In genomic region chr19:45103200-45103624, GRCh38 we compare ENCODE assay signal across 9 cellular contexts. TPM values are rescaled to one million over a fixed set of nuclear protein-coding genes. Genes with fewer than 3 reads are reported as not detected.
DNase-seq lines count a peak whose midpoint lies in the region; ATAC-seq and TF ChIP-seq lines count a peak whose summit lies in the region.
"Had no signal": no experiment of that assay in that cellular context is flagged by ENCODE, and none has a peak within 500 bp of the region (broad histone marks: within the 10 kb centered on the region; RNA-seq: fewer than 3 reads in every experiment).

No MANE protein-coding gene starts in this region.

- H3K9me3 Mint-ChIP-seq in activated T-helper 17 cell treated with anti-CD3 and anti-CD28 coated beads, Interleukin-2, amount 50 U/mL, for 72 hours = no peaks in the 10 kb centered on the region

- H3K4me3 Mint-ChIP-seq in activated T-helper 17 cell treated with anti-CD3 and anti-CD28 coated beads, Interleukin-2, amount 50 U/mL, for 72 hours = peak overlapping the region; percentile 65

- H3K27ac Mint-ChIP-seq in activated T-helper 17 cell treated with anti-CD3 and anti-CD28 coated beads, Interleukin-2, amount 50 U/mL, for 72 hours = no peak overlapping the region

- H3K27me3 Mint-ChIP-seq in activated T-helper 17 cell treated with anti-CD3 and anti-CD28 coated beads, Interleukin-2, amount 50 U/mL, for 72 hours = no peaks in the 10 kb centered on the region

- no peaks in the 10 kb centered on the region for H3K36me3 Mint-ChIP-seq in activated T-helper 17 cell treated with anti-CD3 and anti-CD28 coated beads, Interleukin-2, amount 50 U/mL, for 72 hours (ENCODE audit: low read depth)

- H3K27ac ChIP-seq in temporal lobe (ENCODE audit: low read depth, low read length) = peak overlapping the region; percentile 25

- DNase-seq in activated T-cell treated with anti-CD3 and anti-CD28 coated beads, Interleukin-2, amount 50 U/mL, for 1 hour = peak; percentile 49
- DNase-seq in activated T-cell treated with anti-CD3 and anti-CD28 coated beads for 4 hours (no peak), left ventricle myocardium superior (peak; percentile 45), lower leg skin (ENCODE audit: low spot score in 2 of 2) (no peak)

- no peak overlapping the region for H3K4me3 ChIP-seq in lower leg skin (ENCODE audit: low read depth, poor library complexity, severe bottlenecking)

- ATAC-seq in activated T-helper 17 cell treated with anti-CD3 and anti-CD28 coated beads, Interleukin-2, amount 50 U/mL, for 72 hours (replicated peaks) = peak; percentile 86
- peak; percentile 47 for ATAC-seq in left ventricle myocardium superior
- no peak for ATAC-seq in HG02884 (IDR thresholded peaks at IDR 0.05; ENCODE audit: unreplicated experiment)
- no peak for ATAC-seq in HG03378 (IDR thresholded peaks at IDR 0.05; ENCODE audit: unreplicated experiment)

- intact Hi-C loops in left ventricle myocardium superior (cut with micrococcal nuclease) = no loop called here
- intact Hi-C loops in lower leg skin (cut with DNase I; ENCODE audit: low total_unique reads) = no loop called here

- TF ChIP-seq CTCF in lower leg skin (IDR thresholded peaks at IDR 0.05) = no peak

- 48 to 56% methylated on average over 16 to 19 of the region's 19 CpGs for WGBS in lower leg skin, 2 donors

- no peak for TF ChIP-seq POLR2A in lower leg skin (IDR thresholded peaks at IDR 0.05)

- peaks cover 22% of the 10 kb centered on the region for H3K4me1 Mint-ChIP-seq in activated T-helper 17 cell treated with anti-CD3 and anti-CD28 coated beads, Interleukin-2, amount 50 U/mL, for 72 hours

RNA-seq across cellular contexts. Expression of gene PPP1R37, which starts 10.2 kb away (rescaled TPM):
- total RNA-seq in activated T-helper 17 cell treated with anti-CD3 and anti-CD28 coated beads, Interleukin-2, amount 50 U/mL, for 72 hours = 10 to 100 TPM; 19.8 to 27.7 TPM
- total RNA-seq in left ventricle myocardium superior (16.0 TPM), temporal lobe (18.9 TPM), lower leg skin (10 to 100 TPM; 37.4 to 55.2 (median 52.1) TPM)

RNA-seq across cellular contexts. Expression of gene GEMIN7, which starts 24.2 kb away (rescaled TPM):
- 10 to 100 TPM; 56.9 to 57.2 TPM for total RNA-seq in activated T-helper 17 cell treated with anti-CD3 and anti-CD28 coated beads, Interleukin-2, amount 50 U/mL, for 72 hours
- total RNA-seq in left ventricle myocardium superior (14.4 TPM), temporal lobe (5.9 TPM), lower leg skin (10 to 100 TPM; 11.8 to 24.9 (median 21.5) TPM)

RNA-seq across cellular contexts. Expression of gene ZNF296, which starts 26.9 kb away (rescaled TPM):
- 10 to 100 TPM in 1 of 2 donors, 1 to 10 TPM in 1; 6.7 to 11.6 TPM for total RNA-seq in activated T-helper 17 cell treated with anti-CD3 and anti-CD28 coated beads, Interleukin-2, amount 50 U/mL, for 72 hours
- total RNA-seq in left ventricle myocardium superior = 0.20 TPM
- total RNA-seq in temporal lobe = under 0.01 TPM
- 1 to 10 TPM; 2.4 to 7.8 (median 4.8) TPM for total RNA-seq in lower leg skin
- total RNA-seq: HT1080 had no signal

RNA-seq across cellular contexts. Expression of gene NKPD1, which starts 57.6 kb away (rescaled TPM):
- under 1 TPM; 0.06 to 0.40 TPM for total RNA-seq in activated T-helper 17 cell treated with anti-CD3 and anti-CD28 coated beads, Interleukin-2, amount 50 U/mL, for 72 hours
- 0.07 TPM for total RNA-seq in left ventricle myocardium superior
- 0.49 TPM for total RNA-seq in temporal lobe
- 100 to 1,000 TPM in 1 of 4 donors, 10 to 100 TPM in 3; 42.0 to 100 (median 51.4) TPM for total RNA-seq in lower leg skin
- total RNA-seq: HT1080 had no signal

Comparison
In these comparisons a context has a peak if more than half of its experiments do, and no peak if none do; other contexts are left out.
1. DNase-seq: peak in activated T-cell treated with anti-CD3 and anti-CD28 coated beads, Interleukin-2, amount 50 U/mL, for 1 hour (single experiment) and left ventricle myocardium superior (single experiment); none in activated T-cell treated with anti-CD3 and anti-CD28 coated beads for 4 hours (single experiment) and lower leg skin (0 of 2).
2. ATAC-seq: peak in activated T-helper 17 cell treated with anti-CD3 and anti-CD28 coated beads, Interleukin-2, amount 50 U/mL, for 72 hours (single experiment) and left ventricle myocardium superior (single experiment); none in HG02884 (single experiment) and HG03378 (single experiment).